In the genomic region with DNA sequence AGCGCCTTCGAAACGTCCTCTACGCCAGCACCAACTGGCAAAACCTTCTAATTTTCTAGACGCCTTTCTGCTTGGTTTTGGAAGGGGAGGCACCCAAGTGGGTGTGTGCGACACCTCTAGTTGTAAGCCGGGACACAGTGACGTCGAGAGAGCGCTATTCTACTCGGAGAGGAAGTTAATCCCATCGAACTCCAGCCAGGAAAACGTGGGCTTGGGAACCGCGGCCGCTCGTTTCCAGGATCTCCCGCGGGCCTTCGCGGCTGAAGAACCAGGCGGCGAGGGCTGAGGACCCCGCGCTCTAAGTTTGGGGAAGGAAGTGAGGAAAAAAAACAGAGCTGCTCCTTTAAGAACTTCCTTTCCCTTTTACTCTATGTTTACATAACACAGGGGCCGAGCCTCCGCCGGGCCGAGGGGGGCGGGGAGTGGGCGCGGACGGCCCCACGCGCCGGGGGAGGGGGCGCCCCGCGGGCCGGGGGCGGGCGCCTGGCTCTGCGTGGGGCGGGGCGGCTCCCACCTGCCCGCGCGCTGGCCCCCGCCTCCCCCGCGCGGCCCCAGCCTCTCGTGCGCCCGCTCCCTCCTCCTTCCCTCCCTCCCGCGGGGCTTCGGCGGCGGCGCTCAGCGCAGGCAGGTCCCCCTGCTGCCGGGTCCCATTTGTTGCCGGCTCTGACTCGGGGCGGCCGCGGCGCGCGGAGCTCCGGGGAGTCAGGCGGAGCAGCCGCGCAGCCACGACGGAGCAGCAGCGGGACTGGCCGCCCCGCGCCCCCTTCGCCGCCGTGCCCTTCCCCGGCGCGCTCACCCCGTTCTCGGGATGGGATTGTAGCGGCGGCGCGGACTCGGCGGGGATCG, we compare ENCODE assay signal across 8 cellular contexts. TPM values are rescaled to one million over a fixed set of nuclear protein-coding genes. Genes with fewer than 3 reads are reported as not detected.
DNase-seq lines count a peak whose midpoint lies in the region; TF ChIP-seq lines count a peak whose summit lies in the region.

TSS of gene PELI2 (plus strand) at position 647 of the 846 bp plus-strand sequence. CDS start 250 bp downstream, outside the sequence.

- H3F3A ChIP-seq in SU-DHL-6 (ENCODE audit: insufficient read depth) = no peaks in the 10 kb centered on the region

- H3K36me3 ChIP-seq in SU-DHL-6 (ENCODE audit: low read length) = no peaks in the 10 kb centered on the region
- no peaks in the 10 kb centered on the region for H3K36me3 ChIP-seq in cardiac muscle cell
- H3K36me3 ChIP-seq in parathyroid adenoma (ENCODE audit: control insufficient read depth, insufficient read depth, low read length) = no peaks in the 10 kb centered on the region
- H3K36me3 ChIP-seq in thymus (ENCODE audit: control insufficient read depth, insufficient read depth) = no peaks in the 10 kb centered on the region

- peak within 1 kb of the TSS; percentile 83 for H2AFZ ChIP-seq in SU-DHL-6 (ENCODE audit: low read depth, low read length, severe bottlenecking)
- peak within 1 kb of the TSS; percentile 96 for H2AFZ ChIP-seq in parathyroid adenoma

- peak; percentile 77 for DNase-seq in EH (ENCODE audit: low read depth)
- peak; percentile 68 for DNase-seq in HCEC 1CT
- peak; percentile 76 for DNase-seq in NAMALWA (ENCODE audit: low spot score)
- DNase-seq in activated naive CD8-positive, alpha-beta T cell treated with anti-CD3 and anti-CD28 coated beads, Interleukin-2, amount 50 U/mL, for 16 hours (ENCODE audit: low read depth, low spot score) = peak; percentile 47
- peak; percentile 84 to 89 for DNase-seq in cardiac muscle cell (ENCODE audit: low read depth in 1 of 2, low spot score in 1 of 2)

- H3K4me1 ChIP-seq in cardiac muscle cell (ENCODE audit: low read depth) (peaks cover 8% of the 10 kb centered on the region), parathyroid adenoma (no peaks in the 10 kb centered on the region), thymus (ENCODE audit: control insufficient read depth, insufficient read depth, low read length) (peaks cover 17% of the 10 kb centered on the region)

- TF ChIP-seq CTCF in SU-DHL-6 (IDR thresholded peaks at IDR 0.05; ENCODE audit: insufficient read depth, low read length, poor library complexity, severe bottlenecking) (no peak), cardiac muscle cell (IDR thresholded peaks at IDR 0.05; ENCODE audit: low read depth, low read length) (peak; percentile 10), parathyroid adenoma (IDR thresholded peaks at IDR 0.05) (no peak)

- no peaks in the 10 kb centered on the region for H3K79me2 ChIP-seq in SU-DHL-6 (ENCODE audit: insufficient read depth, low read length)
- H3K79me2 ChIP-seq in parathyroid adenoma = no peaks in the 10 kb centered on the region

- H3K9me2 ChIP-seq in SU-DHL-6 (replicated peaks; ENCODE audit: insufficient read depth, low read length) = no peaks in the 10 kb centered on the region

- H3K4me3 ChIP-seq in SU-DHL-6 (ENCODE audit: insufficient read depth, low read length, poor library complexity, severe bottlenecking) (peak within 1 kb of the TSS; percentile 79), cardiac muscle cell (peak within 1 kb of the TSS; percentile 77), parathyroid adenoma (ENCODE audit: low read depth, low read length) (peak within 1 kb of the TSS; percentile 78), thymus (ENCODE audit: low read length) (peak within 1 kb of the TSS; percentile 90)

- H4K20me1 ChIP-seq in SU-DHL-6 (ENCODE audit: low read depth, low read length) = no peaks in the 10 kb centered on the region

- WGBS in thymus = under 1% methylated on average over 96 of the region's 96 CpGs

- H3K27ac ChIP-seq in SU-DHL-6 (ENCODE audit: low read depth, low read length) = no peak within 1 kb of the TSS
- H3K27ac ChIP-seq in cardiac muscle cell = peak within 1 kb of the TSS; percentile 22
- peak within 1 kb of the TSS; percentile 72 for H3K27ac ChIP-seq in parathyroid adenoma
- H3K27ac ChIP-seq in thymus (ENCODE audit: low read depth) = peak within 1 kb of the TSS; percentile 96

- H3K9ac ChIP-seq in SU-DHL-6 (ENCODE audit: low read length) (peak within 1 kb of the TSS; percentile 62), parathyroid adenoma (no peak within 1 kb of the TSS)

- H3K4me2 ChIP-seq in SU-DHL-6 (ENCODE audit: low read depth, low read length, poor library complexity, severe bottlenecking) (peak within 1 kb of the TSS; percentile 72), parathyroid adenoma (ENCODE audit: low read length) (peak within 1 kb of the TSS; percentile 78)

- no peaks in the 10 kb centered on the region; the same call in 1 of the 2 replicates for H3K27me3 ChIP-seq in SU-DHL-6 (ENCODE audit: low read length)
- H3K27me3 ChIP-seq in cardiac muscle cell = peaks cover 25% of the 10 kb centered on the region
- H3K27me3 ChIP-seq in parathyroid adenoma (ENCODE audit: control insufficient read depth, insufficient read depth, low read length) = no peaks in the 10 kb centered on the region
- no peaks in the 10 kb centered on the region for H3K27me3 ChIP-seq in thymus (ENCODE audit: control insufficient read depth, insufficient read depth)

- H3K9me3 ChIP-seq in SU-DHL-6 (ENCODE audit: insufficient read depth, low read length) (no peaks in the 10 kb centered on the region), cardiac muscle cell (ENCODE audit: low read depth) (no peaks in the 10 kb centered on the region), parathyroid adenoma (ENCODE audit: control insufficient read depth, low read length) (no peaks in the 10 kb centered on the region), thymus (ENCODE audit: control insufficient read depth) (no peaks in the 10 kb centered on the region)

RNA-seq across cellular contexts. Expression of gene PELI2, which starts in this region (rescaled TPM):
- 3.0 and 4.9 TPM in 2 replicates for total RNA-seq in cardiac muscle cell
- 1.7 and 4.7 TPM in 2 replicates for polyA plus RNA-seq in cardiac muscle cell
- 8.6 TPM for polyA plus RNA-seq in thymus
